ENCODE assay signal across 8 cellular contexts in the genomic region with DNA sequence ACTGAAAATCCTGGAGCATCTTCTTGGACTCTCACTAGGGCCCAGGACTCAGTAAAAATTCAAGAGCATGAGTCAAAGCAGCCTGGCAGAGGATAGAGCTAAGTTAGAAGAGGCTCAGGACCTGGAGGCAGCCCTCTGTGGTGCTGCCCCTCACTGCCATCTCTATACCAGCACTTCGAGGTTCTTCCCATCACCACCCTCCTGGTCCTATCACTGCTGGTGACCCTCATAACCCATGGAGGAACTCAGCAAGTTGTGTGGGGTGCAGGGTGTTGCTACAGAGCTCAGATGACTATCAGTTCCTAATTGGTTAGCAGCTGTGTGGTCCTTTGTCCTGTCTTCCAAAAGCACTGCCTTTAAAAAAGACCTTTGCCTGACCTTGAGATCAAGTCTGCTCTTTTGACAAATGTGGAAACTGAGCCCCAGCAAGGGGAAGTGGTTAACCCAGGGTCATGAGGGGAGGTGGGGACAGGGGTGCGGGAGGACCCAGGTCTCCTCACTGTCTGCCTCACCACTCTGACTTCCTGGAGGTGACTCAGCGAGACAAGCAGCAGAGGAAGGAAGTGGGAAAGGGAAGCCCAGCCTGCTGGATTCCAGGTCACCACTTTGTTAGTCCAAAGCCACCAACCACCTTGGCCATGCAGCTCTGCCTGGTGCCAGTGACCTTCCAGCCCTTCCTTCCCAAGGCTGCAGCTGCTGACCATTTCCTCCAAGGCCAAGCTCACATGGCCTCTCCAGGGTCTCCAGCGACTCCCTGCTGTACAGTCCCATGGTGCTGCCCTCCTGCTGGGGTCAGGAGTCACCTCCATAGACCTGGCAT.
A peak's percentile ranks its signal among the peaks of the same experiment; 100 is the strongest.
DNase-seq lines count a peak whose midpoint lies in the region; ATAC-seq lines count a peak whose summit lies in the region.

No MANE protein-coding gene starts in this region.

- peak in 1 of 2 donors; percentile 35 for ATAC-seq in naive thymus-derived CD8-positive, alpha-beta T cell
- ATAC-seq in GM18511 (IDR thresholded peaks at IDR 0.05; ENCODE audit: unreplicated experiment), result no peak

- POLR2A ChIA-PET in naive thymus-derived CD8-positive, alpha-beta T cell (lab: Charles Lee), result interaction anchor here (0.8 kb wide), 1 partner anchor 10 kb away, joined by 3 read pairs; no protein-coding TSS in a partner anchor

- H3K4me3 Mint-ChIP-seq in naive thymus-derived CD8-positive, alpha-beta T cell, result peak overlapping the region in 9 of 10 donors; percentile 19 to 79 (median 45)

- H3K27ac Mint-ChIP-seq in naive thymus-derived CD8-positive, alpha-beta T cell, result peak overlapping the region in 3 of 10 donors; percentile 41 to 72 (median 63)

- H3K9me3 Mint-ChIP-seq in naive thymus-derived CD8-positive, alpha-beta T cell, result no peaks in the 10 kb centered on the region

- H3K36me3 Mint-ChIP-seq in naive thymus-derived CD8-positive, alpha-beta T cell, result no peaks in the 10 kb centered on the region

- peaks cover 17 to 69% (median 38%) of the 10 kb centered on the region in 4 donors for H3K4me1 Mint-ChIP-seq in naive thymus-derived CD8-positive, alpha-beta T cell

- DNase-seq in NCI-H146 (lab: John Stamatoyannopoulos, UW) (peak; percentile 21), NCI-H146 treated with DMSO at 0.1 percent for 48 hours (lab: John Stamatoyannopoulos, UW; ENCODE audit: unreplicated experiment) (no peak), Kasumi-1 (lab: John Stamatoyannopoulos, UW) (peak; percentile 57 to 71), NCI-H2081 (lab: John Stamatoyannopoulos, UW) (no peak), NCI-H748 (lab: John Stamatoyannopoulos, UW; ENCODE audit: unreplicated experiment) (no peak)
- DNase-seq in activated effector memory CD4-positive, alpha-beta T cell treated with Interleukin-2 at 50 U/mL for 16 hours, result peak; percentile 32
- DNase-seq in naive thymus-derived CD8-positive, alpha-beta T cell, result no peak

- no peaks in the 10 kb centered on the region for H3K27me3 Mint-ChIP-seq in naive thymus-derived CD8-positive, alpha-beta T cell

Comparison
In these comparisons a context has a peak if more than half of its experiments do, and no peak if none do; other contexts are left out.
1. DNase-seq: peak in NCI-H146 (single experiment), Kasumi-1 (2 of 2) and activated effector memory CD4-positive, alpha-beta T cell treated with Interleukin-2 at 50 U/mL for 16 hours (single experiment); none in NCI-H146 treated with DMSO at 0.1 percent for 48 hours (single experiment), naive thymus-derived CD8-positive, alpha-beta T cell (0 of 10), NCI-H2081 (0 of 2) and NCI-H748 (single experiment).